Comparison of ENCODE assay signal across 12 cellular contexts in genomic region chr9:20315672-20316071, GRCh38.
A peak's percentile ranks its signal among the peaks of the same experiment; 100 is the strongest.
DNase-seq lines count a peak whose midpoint lies in the region; ATAC-seq, FAIRE-seq and TF ChIP-seq lines count a peak whose summit lies in the region.
"Had no signal": no experiment of that assay in that cellular context is flagged by ENCODE, and none has a peak within 500 bp of the region (broad histone marks: within the 10 kb centered on the region; RNA-seq: fewer than 3 reads in every experiment).

No MANE protein-coding gene starts in this region.

- no peaks in the 10 kb centered on the region for H3K27me3 Mint-ChIP-seq in activated naive CD8-positive, alpha-beta T cell
- H3K27me3 Mint-ChIP-seq in type B pancreatic cell: no peaks in the 10 kb centered on the region

- H3K4me3 ChIP-seq in AG09309 (ENCODE audit: control insufficient read depth, low read depth, low read length): no peak overlapping the region
- no peak overlapping the region for H3K4me3 ChIP-seq in hepatocyte
- H3K4me3 ChIP-seq in stomach: no peak overlapping the region
- H3K4me3 ChIP-seq: cardiac muscle cell had no signal

- H3K4me2 ChIP-seq in hepatocyte: no peak overlapping the region

- no peak overlapping the region for H2AFZ ChIP-seq in hepatocyte

- intact Hi-C loops in stomach (cut with DNase I; ENCODE audit: low total_unique reads): no loop called here

- H4K20me1 ChIP-seq in hepatocyte (ENCODE audit: insufficient read depth, poor library complexity, severe bottlenecking): no peaks in the 10 kb centered on the region

- peaks cover 3% of the 10 kb centered on the region for H3K9me3 Mint-ChIP-seq in activated naive CD8-positive, alpha-beta T cell (ENCODE audit: low read depth)
- H3K9me3 Mint-ChIP-seq in type B pancreatic cell: peaks cover 6% of the 10 kb centered on the region

- no peaks in the 10 kb centered on the region for H3K9me2 ChIP-seq in hepatocyte (replicated peaks; ENCODE audit: insufficient read depth)

- no peaks in the 10 kb centered on the region for H3K9me3 ChIP-seq in hepatocyte (ENCODE audit: low read depth)
- no peaks in the 10 kb centered on the region for H3K9me3 ChIP-seq in stomach

- no peak for TF ChIP-seq EP300 in stomach (IDR thresholded peaks at IDR 0.05)

- FAIRE-seq in H54 (lab: Jason Lieb, UNC): peak; percentile 90

- no peaks in the 10 kb centered on the region for H3K79me2 ChIP-seq in hepatocyte

- no peaks in the 10 kb centered on the region for H3K27me3 ChIP-seq in hepatocyte
- no peaks in the 10 kb centered on the region for H3K27me3 ChIP-seq in stomach
- H3K27me3 ChIP-seq: cardiac muscle cell had no signal

- ATAC-seq in HG03095 (IDR thresholded peaks at IDR 0.05; ENCODE audit: unreplicated experiment): no peak

- H3K27ac ChIP-seq in hepatocyte (no peak overlapping the region), stomach (no peak overlapping the region)
- H3K27ac ChIP-seq: cardiac muscle cell had no signal

- DNase-seq in AG09309 (ENCODE audit: low read depth) (peak; percentile 33), H54 (ENCODE audit: insufficient read length, low spot score) (peak; percentile 65), hepatocyte (ENCODE audit: low spot score) (peak; percentile 31), type B pancreatic cell (ENCODE audit: extremely low spot score, unreplicated experiment) (no peak), stomach (no peak)
- DNase-seq in effector CD8-positive, alpha-beta T cell (lab: John Stamatoyannopoulos, UW): no peak
- DNase-seq: DMS79 treated with DMSO at 0.1 percent for 48 hours, hippocampal formation, NCI-H1092 treated with DMSO at 0.1 percent for 48 hours had no signal

- H3K4me3 Mint-ChIP-seq in activated naive CD8-positive, alpha-beta T cell: peak overlapping the region; percentile 74
- no peak overlapping the region for H3K4me3 Mint-ChIP-seq in type B pancreatic cell

- peaks cover 6% of the 10 kb centered on the region for H3K36me3 Mint-ChIP-seq in activated naive CD8-positive, alpha-beta T cell
- H3K36me3 Mint-ChIP-seq in type B pancreatic cell: no peaks in the 10 kb centered on the region

- TF ChIP-seq POLR2A in H54 (IDR thresholded peaks at IDR 0.05; ENCODE audit: low read depth, low read length) (no peak), stomach (IDR thresholded peaks at IDR 0.05) (no peak)

- H3K4me1 Mint-ChIP-seq in activated naive CD8-positive, alpha-beta T cell (ENCODE audit: low read depth): peaks cover 76% of the 10 kb centered on the region
- H3K4me1 Mint-ChIP-seq in type B pancreatic cell (ENCODE audit: unreplicated experiment): peaks cover 11% of the 10 kb centered on the region

- TF ChIP-seq CTCF in AG09309 (IDR thresholded peaks at IDR 0.05; ENCODE audit: control insufficient read depth, insufficient read depth, low read depth, low read length, missing control alignments) (no peak), hepatocyte (IDR thresholded peaks at IDR 0.05; ENCODE audit: poor library complexity) (no peak), type B pancreatic cell (conservative IDR thresholded peaks at IDR 0.05) (no peak), stomach (IDR thresholded peaks at IDR 0.05) (no peak)

- peak overlapping the region; percentile 98 for H3K27ac Mint-ChIP-seq in activated naive CD8-positive, alpha-beta T cell
- H3K27ac Mint-ChIP-seq in type B pancreatic cell: no peak overlapping the region

- H3K36me3 ChIP-seq in hepatocyte (replicated peaks; ENCODE audit: insufficient read depth, low read depth) (no peaks in the 10 kb centered on the region), stomach (no peaks in the 10 kb centered on the region)
- H3K36me3 ChIP-seq: cardiac muscle cell had no signal

- WGBS in hepatocyte (ENCODE audit: low lambda C conversion rate, missing lambda C conversion rate): 82% methylated on average over 2 of the region's 2 CpGs
- WGBS in stomach, 5 donors: 80 to 94% (median 82%) methylated on average over 2 of the region's 2 CpGs

- H3K4me1 ChIP-seq in hepatocyte (ENCODE audit: insufficient read depth) (peaks cover 18% of the 10 kb centered on the region), stomach (peaks cover 0 to 17% (median 8%) of the 10 kb centered on the region in 4 donors)

Comparison
In these comparisons a context has a peak if more than half of its experiments do, and no peak if none do; other contexts are left out.
1. DNase-seq: peak in AG09309 (single experiment), H54 (single experiment) and hepatocyte (single experiment); none in effector CD8-positive, alpha-beta T cell (single experiment), type B pancreatic cell (single experiment) and stomach (single experiment).